ENCODE assay signal across 15 cellular contexts in genomic region chr5:72298711-72299110, GRCh38.
"Had no signal": no experiment of that assay in that cellular context is flagged by ENCODE, and none has a peak within 500 bp of the region (broad histone marks: within the 10 kb centered on the region; RNA-seq: fewer than 3 reads in every experiment).

No MANE protein-coding gene starts in this region.

- H3K36me3 ChIP-seq: right atrium auricular region had no signal

- ATAC-seq: activated CD4-positive, alpha-beta T cell treated with anti-CD3 and anti-CD28 coated beads for 36 hours; activated CD8-positive, alpha-beta T cell treated with anti-CD3 and anti-CD28 coated beads, Interleukin-2, amount 10 ng/mL, durations not matched to agents 7 days and 5 days; heart left ventricle; natural killer cell treated with Interleukin-12 subunit alpha and Interleukin-12 subunit beta and Interleukin-15 and Interleukin-18, amount 100 ng/mL, for 72 hours had no signal

- H3K27ac ChIP-seq: heart left ventricle, right atrium auricular region, transverse colon, VCaP had no signal

- FAIRE-seq: astrocyte, small intestine had no signal

- H3K4me3 Mint-ChIP-seq: activated CD4-positive, alpha-beta T cell treated with anti-CD3 and anti-CD28 coated beads for 36 hours; activated CD8-positive, alpha-beta T cell treated with anti-CD3 and anti-CD28 coated beads, Interleukin-2, amount 10 ng/mL, durations not matched to agents 7 days and 5 days; natural killer cell treated with Interleukin-12 subunit alpha and Interleukin-12 subunit beta and Interleukin-15 and Interleukin-18, amount 100 ng/mL, for 72 hours had no signal

- H3K27me3 Mint-ChIP-seq: activated CD4-positive, alpha-beta T cell treated with anti-CD3 and anti-CD28 coated beads for 36 hours; activated naive CD8-positive, alpha-beta T cell treated with anti-CD3 and anti-CD28 coated beads, Interleukin-2, amount 50 U/mL, for 24 hours; natural killer cell treated with Interleukin-12 subunit alpha and Interleukin-12 subunit beta and Interleukin-15 and Interleukin-18, amount 100 ng/mL, for 72 hours had no signal

- H3K9me3 Mint-ChIP-seq: activated naive CD8-positive, alpha-beta T cell treated with anti-CD3 and anti-CD28 coated beads, Interleukin-2, amount 50 U/mL, for 24 hours; natural killer cell treated with Interleukin-12 subunit alpha and Interleukin-12 subunit beta and Interleukin-15 and Interleukin-18, amount 100 ng/mL, for 72 hours had no signal

- H3K4me3 ChIP-seq: heart left ventricle, right atrium auricular region, transverse colon had no signal

- H3K27me3 ChIP-seq: heart left ventricle, right atrium auricular region, transverse colon had no signal

- H3K9me3 ChIP-seq: heart left ventricle, right atrium auricular region, transverse colon had no signal

- DNase-seq: activated CD4-positive, alpha-beta T cell treated with anti-CD3 and anti-CD28 coated beads for 36 hours; activated CD8-positive, alpha-beta memory T cell treated with anti-CD3 and anti-CD28 coated beads, Interleukin-2, amount 50 U/mL, for 48 hours; activated CD8-positive, alpha-beta T cell treated with anti-CD3 and anti-CD28 coated beads, Interleukin-2, amount 10 ng/mL, durations not matched to agents 7 days and 5 days; activated naive CD4-positive, alpha-beta T cell; activated naive CD8-positive, alpha-beta T cell treated with anti-CD3 and anti-CD28 coated beads, Interleukin-2, amount 50 U/mL, for 24 hours; foreskin melanocyte; heart left ventricle; mammary epithelial cell; nucleus accumbens; small intestine; transverse colon had no signal

- H3K27ac Mint-ChIP-seq: activated CD4-positive, alpha-beta T cell treated with anti-CD3 and anti-CD28 coated beads for 36 hours; activated CD8-positive, alpha-beta T cell treated with anti-CD3 and anti-CD28 coated beads, Interleukin-2, amount 10 ng/mL, durations not matched to agents 7 days and 5 days had no signal
